1 cellular context compared by ENCODE assay signal in genomic region chr7:121406866-121407439, GRCh38.
TF ChIP-seq lines count a peak whose summit lies in the region.

No MANE protein-coding gene starts in this region.

TF ChIP-seq in K562, 482 proteins besides CTCF, POLR2A, EP300 and RAD21 (continued from another document):
- TF ChIP-seq CREB3 (tag; conservative IDR thresholded peaks at IDR 0.05; ENCODE audit: low read depth) (no peak), MED1 (CRISPR knock-in tag; IDR thresholded peaks at IDR 0.05; ENCODE audit: borderline replicate concordance) (no peak)
